In the genomic region with DNA sequence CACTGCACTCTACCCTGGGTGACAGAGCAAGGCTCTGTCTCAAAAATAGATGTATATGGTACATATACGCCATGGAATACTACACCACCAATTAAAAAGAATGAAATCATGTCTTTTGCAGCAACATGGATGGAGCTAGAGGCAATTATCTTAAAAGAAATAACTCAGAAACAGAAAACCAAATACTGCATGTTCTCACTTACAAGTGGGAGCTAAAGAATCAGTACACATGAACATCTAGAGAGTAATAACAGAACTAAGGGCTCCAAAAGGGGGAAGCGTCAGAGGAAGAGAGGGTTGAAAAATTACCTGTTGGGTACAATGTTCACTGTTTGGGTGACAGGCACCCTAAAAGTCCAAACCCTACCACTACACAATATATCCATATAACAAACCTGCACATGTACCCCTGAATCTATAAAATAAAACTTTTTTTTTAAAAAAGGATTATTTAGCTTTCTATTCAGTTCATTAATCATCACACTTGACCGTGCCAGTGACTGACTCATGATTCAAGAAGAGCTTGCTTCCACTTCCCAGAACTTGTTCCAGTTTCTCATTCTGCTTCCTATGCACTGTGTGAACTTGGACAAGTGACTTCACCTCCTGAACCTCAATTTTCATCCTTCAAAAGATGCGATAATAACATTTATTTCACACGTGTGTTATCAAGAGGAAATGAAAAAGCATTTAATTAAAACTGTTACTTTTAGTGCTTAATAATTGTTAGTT, we compare ENCODE assay signal across 16 cellular contexts.
DNase-seq lines count a peak whose midpoint lies in the region; ATAC-seq, FAIRE-seq and TF ChIP-seq lines count a peak whose summit lies in the region.
"Had no signal": no experiment of that assay in that cellular context is flagged by ENCODE, and none has a peak within 500 bp of the region (broad histone marks: within the 10 kb centered on the region; RNA-seq: fewer than 3 reads in every experiment).

No MANE protein-coding gene starts in this region.

- in situ Hi-C loops in GM12878 (cut with MboI): no loop called here

- no peak for TF ChIP-seq EP300 in GM12878 (IDR thresholded peaks at IDR 0.05; ENCODE audit: borderline replicate concordance in 1 of 2, control insufficient read depth in 1 of 2, low read depth in 2 of 2, low read length in 2 of 2)

- TF ChIP-seq CTCF in GM12878 (IDR thresholded peaks at IDR 0.05 in 2 of 3, conservative IDR thresholded peaks at IDR 0.05 in 1 of 3; ENCODE audit: control insufficient read depth in 2 of 3, extremely low read depth in 1 of 3, insufficient read depth in 1 of 3, low read depth in 3 of 3, low read length in 3 of 3): no peak
- TF ChIP-seq CTCF in Caco-2 (IDR thresholded peaks at IDR 0.05; ENCODE audit: insufficient read depth in 1 of 2, low read depth in 1 of 2, low read length in 1 of 2, severe bottlenecking in 1 of 2, unreplicated experiment in 1 of 2): no peak
- TF ChIP-seq CTCF in PC-9 (conservative IDR thresholded peaks at IDR 0.05): no peak

- TF ChIP-seq RAD21 in GM12878 (IDR thresholded peaks at IDR 0.05; ENCODE audit: insufficient read depth, low read depth, low read length): no peak

- H3K79me2 ChIP-seq in GM12878 (ENCODE audit: control insufficient read depth, insufficient read depth, low read length) (no peaks in the 10 kb centered on the region), PC-9 (ENCODE audit: low read depth) (no peaks in the 10 kb centered on the region)

- CTCF ChIA-PET in GM12878 (lab: Yijun Ruan, JAX) (interaction anchor here (0.6 to 9.9 kb wide), 14 partner anchors 8 to 178 kb away, joined by 3 to 209 read pairs (median 5); a partner anchor contains a TSS), Caco-2 (lab: Charles Lee) (no interaction called here), PC-9 (lab: Charles Lee) (interaction anchor here (0.6 kb wide), 1 partner anchor 61 kb away, joined by 3 read pairs; no protein-coding TSS in a partner anchor)

- POLR2A ChIA-PET in GM12878 (lab: Charles Lee) (interaction anchor here (0.6 to 3.9 kb wide), 12 partner anchors 9 to 139 kb away, joined by 3 to 23 read pairs (median 4); no protein-coding TSS in a partner anchor), Caco-2 (lab: Charles Lee) (interaction anchor here (0.6 kb wide), 1 partner anchor 36 kb away, joined by 3 read pairs; no protein-coding TSS in a partner anchor), PC-9 (lab: Charles Lee; ENCODE audit: unreplicated experiment) (interaction anchor here (0.6 kb wide), 1 partner anchor 783 kb away, joined by 3 read pairs; no protein-coding TSS in a partner anchor)

- intact Hi-C loops in GM12878 (cut with micrococcal nuclease; ENCODE audit: unreplicated experiment): loop anchor here (2.0 kb wide), 1 partner anchor 55 kb away; no protein-coding TSS in a partner anchor
- intact Hi-C loops in right cardiac atrium (cut with DNase I): loop anchor here in 1 of 4 donors (10.0 kb wide), 1 partner anchor 105 kb away; a partner anchor contains a TSS
- intact Hi-C loops in Caco-2 (cut with micrococcal nuclease; ENCODE audit: unreplicated experiment): no loop called here
- intact Hi-C loops in PC-9 (cut with micrococcal nuclease; ENCODE audit: unreplicated experiment): no loop called here

- peaks cover 4% of the 10 kb centered on the region for H3K9me3 Mint-ChIP-seq in Caco-2 (ENCODE audit: unreplicated experiment)
- H3K9me3 Mint-ChIP-seq: endodermal cell had no signal

- no peaks in the 10 kb centered on the region for H3K9me3 ChIP-seq in GM12878 (replicated peaks; ENCODE audit: control insufficient read depth, insufficient read depth, low read length)
- no peaks in the 10 kb centered on the region for H3K9me3 ChIP-seq in right cardiac atrium (ENCODE audit: control insufficient read depth, low read length)
- no peaks in the 10 kb centered on the region for H3K9me3 ChIP-seq in Caco-2
- H3K9me3 ChIP-seq in PC-9 (ENCODE audit: insufficient read depth, low read depth): no peaks in the 10 kb centered on the region

- H3K36me3 Mint-ChIP-seq in Caco-2 (ENCODE audit: insufficient read depth, unreplicated experiment): no peaks in the 10 kb centered on the region
- H3K36me3 Mint-ChIP-seq: neural progenitor cell had no signal

- H3K9ac ChIP-seq in GM12878 (ENCODE audit: control insufficient read depth, insufficient read depth, low read length): no peak overlapping the region
- H3K9ac ChIP-seq: neural progenitor cell had no signal

- no peak overlapping the region for H3K27ac ChIP-seq in GM12878 (ENCODE audit: control insufficient read depth, insufficient read depth)
- no peak overlapping the region for H3K27ac ChIP-seq in right cardiac atrium (ENCODE audit: low read length)
- no peak overlapping the region for H3K27ac ChIP-seq in PC-9
- H3K27ac ChIP-seq: 22Rv1, neural progenitor cell had no signal

- DNase-seq in DMS53 (lab: John Stamatoyannopoulos, UW): peak; percentile 39
- no peak for DNase-seq in DMS53 treated with DMSO at 0.1 percent for 48 hours (lab: John Stamatoyannopoulos, UW; ENCODE audit: unreplicated experiment)
- no peak for DNase-seq in GM12878 (ENCODE audit: low read depth, low spot score)
- DNase-seq in right cardiac atrium: no peak
- peak; percentile 69 for DNase-seq in stromal cell of bone marrow (ENCODE audit: low read depth)
- DNase-seq in Caco-2: no peak
- no peak for DNase-seq in PC-9
- DNase-seq: amniotic stem cell; DND-41; endodermal cell; NCI-H1694 treated with DMSO at 0.1 percent for 48 hours; OCI-M1; stimulated activated naive CD4-positive, alpha-beta T cell treated with Interleukin-2 at 50 U/mL for 16 hours had no signal

- H3K27me3 Mint-ChIP-seq in Caco-2 (ENCODE audit: insufficient read depth, unreplicated experiment): no peaks in the 10 kb centered on the region

- H3K36me3 ChIP-seq in GM12878 (ENCODE audit: control insufficient read depth in 2 of 2, insufficient read depth in 2 of 2, low read length in 1 of 2): no peaks in the 10 kb centered on the region
- H3K36me3 ChIP-seq in Caco-2 (ENCODE audit: control insufficient read depth, insufficient read depth, low read length): no peaks in the 10 kb centered on the region
- no peaks in the 10 kb centered on the region for H3K36me3 ChIP-seq in PC-9 (ENCODE audit: low read depth)
- H3K36me3 ChIP-seq: neural progenitor cell had no signal

- H3K4me1 Mint-ChIP-seq in Caco-2 (ENCODE audit: low read depth, unreplicated experiment): peaks cover 21% of the 10 kb centered on the region

- no peaks in the 10 kb centered on the region for H3F3A ChIP-seq in PC-9 (ENCODE audit: insufficient read depth, low read depth)

- H3K4me2 ChIP-seq in GM12878 (ENCODE audit: control insufficient read depth, insufficient read depth) (no peak overlapping the region), PC-9 (no peak overlapping the region)
- H3K4me2 ChIP-seq: neural progenitor cell had no signal

- no peak overlapping the region for H3K27ac Mint-ChIP-seq in Caco-2 (ENCODE audit: unreplicated experiment)
- H3K27ac Mint-ChIP-seq: endodermal cell, neural progenitor cell had no signal

- SMC1A ChIA-PET in GM12878 (lab: Charles Lee; ENCODE audit: uncharacterized antibody, unreplicated experiment): interaction anchor here (0.6 to 10.2 kb wide), 25 partner anchors 8 to 602 kb away, joined by 3 to 348 read pairs (median 4); a partner anchor contains a TSS

- RAD21 ChIA-PET in GM12878 (lab: Charles Lee; ENCODE audit: unreplicated experiment): interaction anchor here (0.6 to 13.4 kb wide), 29 partner anchors 8 to 503 kb away, joined by 3 to 266 read pairs (median 5); a partner anchor contains a TSS

- H3K27me3 ChIP-seq in GM12878 (replicated peaks in 1 of 2; ENCODE audit: control insufficient read depth in 2 of 2, insufficient read depth in 2 of 2, low read length in 1 of 2): no peaks in the 10 kb centered on the region
- H3K27me3 ChIP-seq in right cardiac atrium (ENCODE audit: control insufficient read depth, insufficient read depth): no peaks in the 10 kb centered on the region
- H3K27me3 ChIP-seq in Caco-2 (replicated peaks; ENCODE audit: control insufficient read depth, insufficient read depth, low read length): no peaks in the 10 kb centered on the region
- H3K27me3 ChIP-seq in PC-9 (ENCODE audit: insufficient read depth, low read depth): no peaks in the 10 kb centered on the region
- H3K27me3 ChIP-seq: neural progenitor cell had no signal

- no peak for TF ChIP-seq POLR2A in GM12878 (IDR thresholded peaks at IDR 0.05; ENCODE audit: low read depth, low read length)

- FAIRE-seq in GM12878 (lab: Jason Lieb, UNC): no peak

- ATAC-seq in GM12878: peak; percentile 58
- peak; percentile 69 to 87 for ATAC-seq in right cardiac atrium
- no peak for ATAC-seq in GM19324 (IDR thresholded peaks at IDR 0.05; ENCODE audit: low FRiP score, unreplicated experiment)

- H2AFZ ChIP-seq in GM12878 (ENCODE audit: control insufficient read depth, low read depth, low read length) (no peak overlapping the region), PC-9 (no peak overlapping the region)
- H2AFZ ChIP-seq: neural progenitor cell had no signal

- H3K4me1 ChIP-seq in GM12878 (ENCODE audit: control insufficient read depth, insufficient read depth, low read length) (peaks cover 8% of the 10 kb centered on the region; the same call in 1 of the 2 replicates), right cardiac atrium (ENCODE audit: control insufficient read depth, insufficient read depth, low read length) (peaks cover 5% of the 10 kb centered on the region), Caco-2 (no peaks in the 10 kb centered on the region), PC-9 (replicated peaks; ENCODE audit: insufficient read depth) (no peaks in the 10 kb centered on the region)

- no peaks in the 10 kb centered on the region for H3K9me2 ChIP-seq in PC-9 (ENCODE audit: insufficient read depth)

- H3K4me3 ChIP-seq in GM12878 (no peak overlapping the region), right cardiac atrium (ENCODE audit: low read length) (no peak overlapping the region), Caco-2 (ENCODE audit: low read depth, low read length) (no peak overlapping the region), PC-9 (no peak overlapping the region)
- H3K4me3 ChIP-seq: neural progenitor cell had no signal

- no peaks in the 10 kb centered on the region for H4K20me1 ChIP-seq in GM12878 (ENCODE audit: control insufficient read depth, insufficient read depth)
- no peaks in the 10 kb centered on the region for H4K20me1 ChIP-seq in PC-9 (ENCODE audit: insufficient read depth)

- BruUV-seq in GM12878 (replicated peaks; lab: Mats Ljungman, UMichigan) (no TSS peak), Caco-2 (replicated peaks; lab: Mats Ljungman, UMichigan) (no TSS peak), PC-9 (replicated peaks; lab: Mats Ljungman, UMichigan) (no TSS peak)

- H3K4me3 Mint-ChIP-seq in Caco-2 (ENCODE audit: unreplicated experiment): no peak overlapping the region
- H3K4me3 Mint-ChIP-seq: endodermal cell, neural progenitor cell had no signal

- WGBS in GM12878 (ENCODE audit: insufficient coverage, insufficient replicate concordance, low lambda C conversion rate, missing lambda C conversion rate): 23% methylated on average over 5 of the region's 5 CpGs
- WGBS in right cardiac atrium: 55% methylated on average over 5 of the region's 5 CpGs

TF ChIP-seq in GM12878, 131 proteins besides CTCF, POLR2A, EP300 and RAD21 (continues in another document):
- no peak for TF ChIP-seq GABPA (IDR thresholded peaks at IDR 0.05; ENCODE audit: low read depth)
- TF ChIP-seq TCF3 (IDR thresholded peaks at IDR 0.05; ENCODE audit: borderline replicate concordance, insufficient read depth, low read depth, low read length): no peak
- 0 out of 2 replicates have a peak, but pooled peaks have one; percentile 19 for TF ChIP-seq NR2F1 (conservative IDR thresholded peaks at IDR 0.05)
- TF ChIP-seq SMAD1 (IDR thresholded peaks at IDR 0.05; ENCODE audit: low read depth, partially characterized antibody): no peak

Comparison
In these comparisons a context has a peak if more than half of its experiments do, and no peak if none do; other contexts are left out.
1. DNase-seq: peak in DMS53 (single experiment) and stromal cell of bone marrow (single experiment); none in DMS53 treated with DMSO at 0.1 percent for 48 hours (single experiment), GM12878 (single experiment), right cardiac atrium (0 of 3), Caco-2 (0 of 2) and PC-9 (0 of 2).